ENCODE assay signal across 25 cellular contexts in the genomic region with DNA sequence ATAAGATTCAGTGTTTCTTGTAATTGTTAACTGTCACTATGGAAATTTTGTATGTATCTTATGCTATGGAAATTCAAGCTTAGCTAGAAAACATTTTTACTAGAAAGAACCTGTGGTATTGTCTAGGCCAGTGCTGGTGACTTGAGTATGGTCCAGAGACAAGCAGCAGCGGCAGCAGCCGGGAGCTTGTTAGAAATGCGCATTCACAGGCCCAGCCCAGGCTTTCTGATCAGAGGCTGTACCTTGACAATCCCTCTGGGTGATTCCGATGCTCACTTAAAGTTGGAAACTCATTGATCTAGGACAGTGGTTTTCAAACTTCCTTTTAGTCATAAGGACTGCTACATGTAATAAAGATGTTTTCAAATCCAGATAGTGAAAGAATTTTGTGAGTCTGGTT.
"Had no signal": no experiment of that assay in that cellular context is flagged by ENCODE, and none has a peak within 500 bp of the region (broad histone marks: within the 10 kb centered on the region; RNA-seq: fewer than 3 reads in every experiment).

No MANE protein-coding gene starts in this region.

- H3K9ac ChIP-seq: parathyroid adenoma had no signal

- H3K9me3 Mint-ChIP-seq: dendritic cell treated with granulocyte-macrophage colony-stimulating factor and Interleukin-4, amounts not matched to agents 40 ng/mL and 50 ng/mL, for 4 days; memory B cell; mesothelial cell of epicardium; natural killer cell treated with Interleukin-12 subunit alpha and Interleukin-12 subunit beta and Interleukin-15 and Interleukin-18, amount 100 ng/mL, for 72 hours; neural crest cell had no signal

- DNase-seq: colonic mucosa; effector memory CD4-positive, alpha-beta T cell; erythroblast; hypothalamus; mucosa of descending colon; naive B cell; right lobe of liver; small intestine; stimulated activated CD4-positive, alpha-beta T cell treated with anti-CD3 and anti-CD28 coated beads, Interleukin-15, amount 100 ng/mL, for 24 hours; stimulated activated CD4-positive, alpha-beta T cell treated with anti-CD3 and anti-CD28 coated beads, Interleukin-4, amount 100 ng/mL, for 1 hour; stimulated activated CD8-positive, alpha-beta memory T cell treated with anti-CD3 and anti-CD28 coated beads, Interleukin-4, amount 100 ng/mL, for 48 hours; stimulated activated naive CD4-positive, alpha-beta T cell treated with Interleukin-2 at 50 U/mL for 16 hours; stomach; thyroid gland; trophoblast cell had no signal

- H3K27me3 ChIP-seq: colonic mucosa, right lobe of liver, stomach, thyroid gland, vagina had no signal

- H3K36me3 Mint-ChIP-seq: memory B cell; mesothelial cell of epicardium; naive B cell; natural killer cell treated with Interleukin-12 subunit alpha and Interleukin-12 subunit beta and Interleukin-15 and Interleukin-18, amount 100 ng/mL, for 72 hours had no signal

- H3K4me1 Mint-ChIP-seq: naive B cell, neural crest cell had no signal

- H3K27ac ChIP-seq: colonic mucosa, parathyroid adenoma, right lobe of liver, stomach, thyroid gland, vagina had no signal

- H3K27ac Mint-ChIP-seq: dendritic cell treated with granulocyte-macrophage colony-stimulating factor and Interleukin-4, amounts not matched to agents 40 ng/mL and 50 ng/mL, for 4 days; memory B cell; mesothelial cell of epicardium; naive B cell; natural killer cell treated with Interleukin-12 subunit alpha and Interleukin-12 subunit beta and Interleukin-15 and Interleukin-18, amount 100 ng/mL, for 72 hours; progenitor cell of endocrine pancreas had no signal

- H3K4me3 Mint-ChIP-seq: dendritic cell treated with granulocyte-macrophage colony-stimulating factor and Interleukin-4, amounts not matched to agents 40 ng/mL and 50 ng/mL, for 4 days; memory B cell; mesothelial cell of epicardium; naive B cell; natural killer cell treated with Interleukin-12 subunit alpha and Interleukin-12 subunit beta and Interleukin-15 and Interleukin-18, amount 100 ng/mL, for 72 hours; neural crest cell had no signal

- H3K36me3 ChIP-seq: colonic mucosa, right lobe of liver, stomach, thyroid gland, vagina had no signal

- H3K4me3 ChIP-seq: colonic mucosa, lung, mucosa of descending colon, right lobe of liver, stomach, thyroid gland, vagina had no signal

- ATAC-seq: left lobe of liver; mucosa of descending colon; natural killer cell treated with Interleukin-12 subunit alpha and Interleukin-12 subunit beta and Interleukin-15 and Interleukin-18, amount 100 ng/mL, for 72 hours; right lobe of liver had no signal

- H3K9me3 ChIP-seq: colonic mucosa, mucosa of descending colon, right lobe of liver, stomach, thyroid gland, vagina had no signal

- H3K79me2 ChIP-seq: parathyroid adenoma had no signal

- H2AFZ ChIP-seq: parathyroid adenoma had no signal

- H3K4me1 ChIP-seq: colonic mucosa, parathyroid adenoma, right lobe of liver, stomach, thyroid gland, vagina had no signal

- H3K27me3 Mint-ChIP-seq: dendritic cell treated with granulocyte-macrophage colony-stimulating factor and Interleukin-4, amounts not matched to agents 40 ng/mL and 50 ng/mL, for 4 days; memory B cell had no signal
